In the genomic region with DNA sequence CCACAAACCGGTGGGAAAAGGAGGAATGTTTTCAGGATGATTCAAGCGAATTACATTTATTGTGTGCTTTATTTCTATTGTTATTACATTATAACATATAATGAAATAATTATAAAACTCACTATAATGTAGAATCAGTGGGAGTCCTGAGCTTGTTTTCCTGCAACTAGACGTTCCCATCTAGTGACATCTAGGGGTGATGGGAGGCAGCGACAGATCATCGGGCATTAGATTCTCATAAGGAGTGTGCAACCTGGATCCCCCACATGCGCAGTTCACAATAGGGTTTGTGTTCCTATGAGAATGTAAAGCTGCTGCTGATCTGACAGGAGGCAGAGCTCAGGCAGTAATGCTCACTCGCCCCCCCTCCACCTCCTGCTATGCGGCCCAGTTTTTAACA, we compare ENCODE assay signal across 10 cellular contexts. TPM values are rescaled to one million over a fixed set of nuclear protein-coding genes. Genes with fewer than 3 reads are reported as not detected.
DNase-seq lines count a peak whose midpoint lies in the region; ATAC-seq, FAIRE-seq and TF ChIP-seq lines count a peak whose summit lies in the region.
"Had no signal": no experiment of that assay in that cellular context is flagged by ENCODE, and none has a peak within 500 bp of the region (broad histone marks: within the 10 kb centered on the region; RNA-seq: fewer than 3 reads in every experiment).

No MANE protein-coding gene starts in this region.

- no peak for TF ChIP-seq POLR2A in gastroesophageal sphincter (IDR thresholded peaks at IDR 0.05)

- 67 to 74% methylated on average over 6 to 8 of the region's 8 CpGs for WGBS in gastroesophageal sphincter (ENCODE audit: low coverage in 1 of 2), 2 donors

- TF ChIP-seq EP300 in gastroesophageal sphincter (IDR thresholded peaks at IDR 0.05): no peak

- H3K27ac ChIP-seq in gastroesophageal sphincter: no peak overlapping the region

- TF ChIP-seq CTCF in gastroesophageal sphincter (IDR thresholded peaks at IDR 0.05): peak in 1 of 4 experiments; percentile 7

- peaks cover 0 to 15% (median 0%) of the 10 kb centered on the region in 3 donors for H3K4me1 ChIP-seq in gastroesophageal sphincter

- peaks cover 21% of the 10 kb centered on the region for H3K27me3 ChIP-seq in gastroesophageal sphincter

- FAIRE-seq in A204.1 (lab: Jason Lieb, UNC): peak; percentile 71

- H3K4me3 ChIP-seq in gastroesophageal sphincter: no peak overlapping the region

- ATAC-seq in gastroesophageal sphincter (no peak), HG03520 (IDR thresholded peaks at IDR 0.05; ENCODE audit: unreplicated experiment) (no peak)

- DNase-seq in DMS114 treated with DMSO at 0.1 percent for 48 hours (lab: John Stamatoyannopoulos, UW; ENCODE audit: unreplicated experiment) (peak; percentile 23), MV-4-11 (lab: John Stamatoyannopoulos, UW) (peak; percentile 25), dermis microvascular lymphatic vessel endothelial cell (ENCODE audit: low read depth in 2 of 2) (peak; percentile 18 to 32), kidney glomerular epithelial cell (lab: John Stamatoyannopoulos, UW) (no peak), SKM-1 (lab: John Stamatoyannopoulos, UW; ENCODE audit: unreplicated experiment) (no peak)
- DNase-seq: activated CD4-positive, CD25-positive, alpha-beta regulatory T cell treated with anti-CD3 and anti-CD28 coated beads, Interleukin-2, amount 50 U/mL, for 72 hours; naive B cell had no signal

- peaks cover 0 to 14% of the 10 kb centered on the region in 2 donors for H3K36me3 ChIP-seq in gastroesophageal sphincter

- H3K9me3 ChIP-seq in gastroesophageal sphincter: no peaks in the 10 kb centered on the region

RNA-seq across cellular contexts. Expression of a gene that starts 54.5 kb away (rescaled TPM):
- total RNA-seq in dermis microvascular lymphatic vessel endothelial cell: under 0.01 TPM in 1 of 2 replicates, not detected in the other
- 1 to 10 TPM; 4.7 to 9.4 (median 5.9) TPM for total RNA-seq in gastroesophageal sphincter

RNA-seq across cellular contexts. Expression of a gene that starts 55.4 kb away (rescaled TPM):
- total RNA-seq in dermis microvascular lymphatic vessel endothelial cell (19.5 and 40.0 TPM in 2 replicates), gastroesophageal sphincter (10 to 100 TPM; 30.3 to 50.1 (median 37.7) TPM)

RNA-seq across cellular contexts. Expression of a gene that starts 55.7 kb away (rescaled TPM):
- total RNA-seq in dermis microvascular lymphatic vessel endothelial cell: 39.8 and 61.3 TPM in 2 replicates
- 100 to 1,000 TPM; 146 to 209 (median 164) TPM for total RNA-seq in gastroesophageal sphincter

Comparison
In these comparisons a context has a peak if more than half of its experiments do, and no peak if none do; other contexts are left out.
1. DNase-seq: peak in DMS114 treated with DMSO at 0.1 percent for 48 hours (single experiment), MV-4-11 (single experiment) and dermis microvascular lymphatic vessel endothelial cell (2 of 2); none in kidney glomerular epithelial cell (single experiment) and SKM-1 (single experiment).